Comparison of ENCODE assay signal across 8 cellular contexts in genomic region chr2:241734467-241735208, GRCh38. TPM values are rescaled to one million over a fixed set of nuclear protein-coding genes. Genes with fewer than 3 reads are reported as not detected.
DNase-seq lines count a peak whose midpoint lies in the region; ATAC-seq lines count a peak whose summit lies in the region.

Gene D2HGDH, plus strand, starts transcription at chr2:241734630. Its CDS starts 595 bp downstream, at chr2:241735225.

- peak within 1 kb of the TSS; percentile 74 for H3K27ac ChIP-seq in CD8-positive, alpha-beta memory T cell (ENCODE audit: low read depth, low read length)
- H3K27ac ChIP-seq in mesenchymal stem cell (ENCODE audit: low read length, poor library complexity, severe bottlenecking), result peak within 1 kb of the TSS; percentile 78

- no peaks in the 10 kb centered on the region for H3K9me3 Mint-ChIP-seq in CD8-positive, alpha-beta memory T cell
- no peaks in the 10 kb centered on the region for H3K9me3 Mint-ChIP-seq in effector memory CD8-positive, alpha-beta T cell

- peak within 1 kb of the TSS; percentile 83 to 89 for H3K4ac ChIP-seq in mesenchymal stem cell (ENCODE audit: low read depth in 1 of 2, low read length in 2 of 2)

- H3K27me3 Mint-ChIP-seq in CD8-positive, alpha-beta memory T cell, result no peaks in the 10 kb centered on the region
- H3K27me3 Mint-ChIP-seq in effector memory CD8-positive, alpha-beta T cell, result no peaks in the 10 kb centered on the region

- H2AK5ac ChIP-seq in mesenchymal stem cell (ENCODE audit: low read length, severe bottlenecking), result no peak within 1 kb of the TSS

- H3K36me3 Mint-ChIP-seq in CD8-positive, alpha-beta memory T cell, result peaks cover 0 to 9% (median 0%) of the 10 kb centered on the region in 3 donors
- H3K36me3 Mint-ChIP-seq in effector memory CD8-positive, alpha-beta T cell (ENCODE audit: insufficient read depth), result peaks cover 17% of the 10 kb centered on the region

- peak within 1 kb of the TSS; percentile 97 for H3K4me2 ChIP-seq in mesenchymal stem cell (ENCODE audit: low read length, poor library complexity, severe bottlenecking)

- CTCF ChIA-PET in CD8-positive, alpha-beta memory T cell (lab: Charles Lee), result interaction anchor here (1.1 to 5.5 kb wide), 8 partner anchors 9 to 584 kb away, joined by 3 to 30 read pairs (median 10); partner anchors contain the start of genes ING5 and PPP1R7

- H4K91ac ChIP-seq in mesenchymal stem cell (ENCODE audit: low read length), result peak within 1 kb of the TSS; percentile 94

- peak within 1 kb of the TSS in 1 of 2 experiments; percentile 51 for H2BK12ac ChIP-seq in mesenchymal stem cell (ENCODE audit: low read length in 2 of 2)

- H3K4me1 Mint-ChIP-seq in CD8-positive, alpha-beta memory T cell, result peaks cover 29 to 62% (median 33%) of the 10 kb centered on the region in 3 donors
- H3K4me1 Mint-ChIP-seq in effector memory CD8-positive, alpha-beta T cell (ENCODE audit: low read depth in 2 of 2), result peaks cover 24 to 36% of the 10 kb centered on the region in 2 donors

- peak within 1 kb of the TSS; percentile 64 for H2AFZ ChIP-seq in mesenchymal stem cell (ENCODE audit: low read depth, low read length)

- peak within 1 kb of the TSS; percentile 80 to 92 (median 85) for H3K4me3 Mint-ChIP-seq in CD8-positive, alpha-beta memory T cell
- H3K4me3 Mint-ChIP-seq in effector memory CD8-positive, alpha-beta T cell, result peak within 1 kb of the TSS; percentile 72 to 74

- H3K9ac ChIP-seq in mesenchymal stem cell (ENCODE audit: low read length), result peak within 1 kb of the TSS; percentile 86

- peak within 1 kb of the TSS; percentile 98 to 99 for H3K18ac ChIP-seq in mesenchymal stem cell (ENCODE audit: low read depth in 1 of 2, low read length in 2 of 2)

- peak; percentile 33 for ATAC-seq in GM19468 (IDR thresholded peaks at IDR 0.05; ENCODE audit: extremely low read depth, unreplicated experiment)
- ATAC-seq in effector memory CD8-positive, alpha-beta T cell (replicated peaks), result peak; percentile 85

- H3K14ac ChIP-seq in mesenchymal stem cell (ENCODE audit: low read length in 2 of 2), result peak within 1 kb of the TSS; percentile 45 to 83

- no peaks in the 10 kb centered on the region for H3K27me3 ChIP-seq in CD8-positive, alpha-beta memory T cell (ENCODE audit: insufficient read depth, low read length, poor library complexity, severe bottlenecking)
- no peaks in the 10 kb centered on the region for H3K27me3 ChIP-seq in mesenchymal stem cell (ENCODE audit: control insufficient read depth in 1 of 2, insufficient read depth in 1 of 2, low read length in 2 of 2)

- peak within 1 kb of the TSS; percentile 69 for H3K4me3 ChIP-seq in CD8-positive, alpha-beta memory T cell (ENCODE audit: low read length)
- peak within 1 kb of the TSS; percentile 93 to 95 for H3K4me3 ChIP-seq in mesenchymal stem cell (ENCODE audit: insufficient read depth in 1 of 2, low read depth in 1 of 2, low read length in 2 of 2)

- POLR2A ChIA-PET in CD8-positive, alpha-beta memory T cell (lab: Charles Lee), result interaction anchor here (0.6 to 3.2 kb wide), 4 partner anchors 28 to 110 kb away, joined by 3 to 24 read pairs (median 13); partner anchors contain the start of gene ING5

- H3K9me3 ChIP-seq in CD8-positive, alpha-beta memory T cell (ENCODE audit: low read length), result no peaks in the 10 kb centered on the region
- no peaks in the 10 kb centered on the region for H3K9me3 ChIP-seq in mesenchymal stem cell (ENCODE audit: control insufficient read depth, low read length)

- peak within 1 kb of the TSS in 1 of 2 experiments; percentile 57 for H3K23ac ChIP-seq in mesenchymal stem cell (ENCODE audit: low read length in 2 of 2)

- H4K8ac ChIP-seq in mesenchymal stem cell (ENCODE audit: low read length), result peak within 1 kb of the TSS; percentile 98

- H3K79me1 ChIP-seq in mesenchymal stem cell (replicated peaks; ENCODE audit: low read length, poor library complexity, severe bottlenecking), result peaks cover 17% of the 10 kb centered on the region

- 1% methylated on average over 60 of the region's 98 CpGs for WGBS in mesenchymal stem cell

- H2BK5ac ChIP-seq in mesenchymal stem cell (ENCODE audit: low read depth, low read length, poor library complexity, severe bottlenecking), result peak within 1 kb of the TSS; percentile 95

- peaks cover 12% of the 10 kb centered on the region for H3K4me1 ChIP-seq in CD8-positive, alpha-beta memory T cell (ENCODE audit: insufficient read depth, low read length)
- H3K4me1 ChIP-seq in mesenchymal stem cell (ENCODE audit: control insufficient read depth, insufficient read depth, low read depth, low read length), result peaks cover 22% of the 10 kb centered on the region

- DNase-seq in CD8-positive, alpha-beta memory T cell, result peak; percentile 90 to 95 (median 93)
- DNase-seq in HT-29 (ENCODE audit: low spot score) (peak; percentile 92), NOMO-1 (lab: John Stamatoyannopoulos, UW; ENCODE audit: unreplicated experiment in 2 of 2) (peak; percentile 73 to 86), mesenchymal stem cell (peak; percentile 81)
- peak; percentile 83 to 85 for DNase-seq in activated CD8-positive, alpha-beta memory T cell treated with anti-CD3 and anti-CD28 coated beads for 4 hours (ENCODE audit: low read depth in 2 of 2)
- DNase-seq in effector memory CD8-positive, alpha-beta T cell, result peak; percentile 91 to 92 (median 92)
- peak; percentile 86 for DNase-seq in stimulated activated CD8-positive, alpha-beta memory T cell treated with anti-CD3 and anti-CD28 coated beads, Interleukin-12 subunit alpha, Interleukin-12 subunit beta, amount 100 ng/mL, for 24 hours (ENCODE audit: extremely low read depth)

- H2BK120ac ChIP-seq in mesenchymal stem cell (ENCODE audit: low read depth, low read length), result peak within 1 kb of the TSS; percentile 27

- H2BK15ac ChIP-seq in mesenchymal stem cell (ENCODE audit: low read depth, poor library complexity, severe bottlenecking), result peak within 1 kb of the TSS; percentile 95

- H3K36me3 ChIP-seq in CD8-positive, alpha-beta memory T cell (ENCODE audit: insufficient read depth, low read length), result no peaks in the 10 kb centered on the region
- peaks cover 13 to 17% of the 10 kb centered on the region in 2 experiments for H3K36me3 ChIP-seq in mesenchymal stem cell (ENCODE audit: control insufficient read depth in 1 of 2, insufficient read depth in 2 of 2, low read depth in 1 of 2, low read length in 2 of 2)

- peak within 1 kb of the TSS; percentile 56 to 95 (median 78) for H3K27ac Mint-ChIP-seq in CD8-positive, alpha-beta memory T cell
- peak within 1 kb of the TSS; percentile 53 to 56 for H3K27ac Mint-ChIP-seq in effector memory CD8-positive, alpha-beta T cell

RNA-seq across cellular contexts. Expression of gene D2HGDH, which starts in this region (rescaled TPM):
- total RNA-seq in CD8-positive, alpha-beta memory T cell, result 10 to 100 TPM; 22.9 to 23.4 TPM
- 5.7 TPM for polyA plus RNA-seq in CD8-positive, alpha-beta memory T cell
- 50.3 and 53.7 TPM in 2 replicates for total RNA-seq in HT-29 (2014; rRNA removed; shearing (Covaris generic))
- 5.7 TPM for polyA plus RNA-seq in mesenchymal stem cell (2013, experiment 1 of 2)
- polyA plus RNA-seq in mesenchymal stem cell (2013, experiment 2 of 2), result 5.3 TPM

Comparison
In these comparisons a context has a peak if more than half of its experiments do, and no peak if none do; other contexts are left out.
1. Peak in every context shown above with its lines: DNase-seq, ATAC-seq, H3K4me3 ChIP-seq and H3K27ac ChIP-seq.